ENCODE assay signal across 1 cellular context in genomic region chrX:34332336-34332735, GRCh38.
TF ChIP-seq lines count a peak whose summit lies in the region.

No MANE protein-coding gene starts in this region.

TF ChIP-seq in GM12878, 131 proteins besides CTCF, POLR2A, EP300 and RAD21 (continued from another document):
- TF ChIP-seq ZBTB11 (CRISPR knock-in tag; IDR thresholded peaks at IDR 0.05) = no peak
